8 cellular contexts compared by ENCODE assay signal in genomic region chr3:60010778-60011177, GRCh38.
DNase-seq lines count a peak whose midpoint lies in the region; ATAC-seq and TF ChIP-seq lines count a peak whose summit lies in the region.

No MANE protein-coding gene starts in this region.

- POLR2A ChIA-PET in PC-3 (lab: Charles Lee; ENCODE audit: unreplicated experiment) = interaction anchor here (0.6 kb wide), 1 partner anchor 28 kb away, joined by 7 read pairs; no protein-coding TSS in a partner anchor

- no peak overlapping the region for H3K4me2 ChIP-seq in PC-3 (ENCODE audit: low read length)

- H3K27me3 Mint-ChIP-seq in endodermal cell (ENCODE audit: insufficient read depth) = no peaks in the 10 kb centered on the region

- no peak overlapping the region for H3K4me3 Mint-ChIP-seq in endodermal cell

- H3K27me3 ChIP-seq in lower lobe of right lung (ENCODE audit: low read depth) (no peaks in the 10 kb centered on the region), PC-3 (ENCODE audit: low read length) (peaks cover 25% of the 10 kb centered on the region), endodermal cell (ENCODE audit: control insufficient read depth, insufficient read depth, low read length, poor library complexity, severe bottlenecking) (no peaks in the 10 kb centered on the region)

- 80 to 88% methylated on average over 1 to 4 of the region's 4 CpGs for WGBS in endodermal cell (ENCODE audit: insufficient coverage in 1 of 2, insufficient read length in 1 of 2), 2 experiments

- DNase-seq in T-helper 22 cell (ENCODE audit: low read depth) = peak; percentile 49
- no peak for DNase-seq in lower lobe of right lung
- DNase-seq in PC-3 = no peak
- DNase-seq in endodermal cell = no peak
- no peak for DNase-seq in C1 segment of cervical spinal cord (lab: John Stamatoyannopoulos, UW)
- DNase-seq in NCI-H1092 (lab: John Stamatoyannopoulos, UW) = no peak

- H3K9me2 ChIP-seq in PC-3 (replicated peaks; ENCODE audit: low read length) = no peaks in the 10 kb centered on the region; the same call in 1 of the 2 replicates

- H3K4me1 Mint-ChIP-seq in endodermal cell = peaks cover 8% of the 10 kb centered on the region

- BruUV-seq in PC-3 (replicated peaks; lab: Mats Ljungman, UMichigan) = no TSS peak

- CTCF ChIA-PET in PC-3 (lab: Charles Lee) = no interaction called here

- H3K79me2 ChIP-seq in PC-3 (ENCODE audit: low read length) = no peaks in the 10 kb centered on the region

- no peak overlapping the region for H2AFZ ChIP-seq in PC-3 (ENCODE audit: low read length)

- no peak overlapping the region for H3K27ac ChIP-seq in lower lobe of right lung
- no peak overlapping the region for H3K27ac ChIP-seq in PC-3 (ENCODE audit: low read length)
- H3K27ac ChIP-seq in endodermal cell (ENCODE audit: low read depth, low read length) = no peak overlapping the region

- no peaks in the 10 kb centered on the region for H3K9me3 Mint-ChIP-seq in endodermal cell

- ATAC-seq in GM18505 (IDR thresholded peaks at IDR 0.05; ENCODE audit: unreplicated experiment) (peak; percentile 95), HG02938 (IDR thresholded peaks at IDR 0.05; ENCODE audit: unreplicated experiment) (peak; percentile 98), lower lobe of right lung (peak; percentile 62 to 66), PC-3 (no peak)

- H3K9ac ChIP-seq in PC-3 (ENCODE audit: low read length) (no peak overlapping the region), endodermal cell (ENCODE audit: extremely low read depth, low read length, poor library complexity, severe bottlenecking) (no peak overlapping the region)

- H3K27ac Mint-ChIP-seq in endodermal cell = no peak overlapping the region

- H3F3A ChIP-seq in PC-3 (ENCODE audit: low read length, unreplicated experiment) = no peaks in the 10 kb centered on the region

- H3K4me3 ChIP-seq in lower lobe of right lung = no peak overlapping the region
- H3K4me3 ChIP-seq in PC-3 (ENCODE audit: low read length) = no peak overlapping the region
- no peak overlapping the region for H3K4me3 ChIP-seq in endodermal cell (ENCODE audit: low read length)

- H3K36me3 ChIP-seq in lower lobe of right lung (no peaks in the 10 kb centered on the region), PC-3 (ENCODE audit: low read depth, low read length) (no peaks in the 10 kb centered on the region), endodermal cell (ENCODE audit: control insufficient read depth, insufficient read depth, low read length) (no peaks in the 10 kb centered on the region)

- intact Hi-C loops in lower lobe of right lung (cut with DNase I) (no loop called here), PC-3 (cut with micrococcal nuclease) (no loop called here)

- H3K9me3 ChIP-seq in lower lobe of right lung = no peaks in the 10 kb centered on the region
- H3K9me3 ChIP-seq in PC-3 (ENCODE audit: low read length) = no peaks in the 10 kb centered on the region
- no peaks in the 10 kb centered on the region for H3K9me3 ChIP-seq in endodermal cell (ENCODE audit: control insufficient read depth, low read length)

- H3K4me1 ChIP-seq in lower lobe of right lung (no peaks in the 10 kb centered on the region), PC-3 (ENCODE audit: insufficient read depth, low read length) (no peaks in the 10 kb centered on the region), endodermal cell (ENCODE audit: control insufficient read depth, insufficient read depth, low read length) (no peaks in the 10 kb centered on the region)

- H4K20me1 ChIP-seq in PC-3 (ENCODE audit: low read length) = no peaks in the 10 kb centered on the region

- no peak for TF ChIP-seq POLR2A in GM18505 (IDR thresholded peaks at IDR 0.05; ENCODE audit: borderline replicate concordance, extremely low read depth, insufficient read depth, insufficient read length)

- H3K36me3 Mint-ChIP-seq in endodermal cell (ENCODE audit: low read depth) = no peaks in the 10 kb centered on the region

- TF ChIP-seq CTCF in lower lobe of right lung (IDR thresholded peaks at IDR 0.05) (no peak), PC-3 (conservative IDR thresholded peaks at IDR 0.05; ENCODE audit: low read depth, low read length) (no peak), endodermal cell (conservative IDR thresholded peaks at IDR 0.05) (no peak)
